In the genomic region with DNA sequence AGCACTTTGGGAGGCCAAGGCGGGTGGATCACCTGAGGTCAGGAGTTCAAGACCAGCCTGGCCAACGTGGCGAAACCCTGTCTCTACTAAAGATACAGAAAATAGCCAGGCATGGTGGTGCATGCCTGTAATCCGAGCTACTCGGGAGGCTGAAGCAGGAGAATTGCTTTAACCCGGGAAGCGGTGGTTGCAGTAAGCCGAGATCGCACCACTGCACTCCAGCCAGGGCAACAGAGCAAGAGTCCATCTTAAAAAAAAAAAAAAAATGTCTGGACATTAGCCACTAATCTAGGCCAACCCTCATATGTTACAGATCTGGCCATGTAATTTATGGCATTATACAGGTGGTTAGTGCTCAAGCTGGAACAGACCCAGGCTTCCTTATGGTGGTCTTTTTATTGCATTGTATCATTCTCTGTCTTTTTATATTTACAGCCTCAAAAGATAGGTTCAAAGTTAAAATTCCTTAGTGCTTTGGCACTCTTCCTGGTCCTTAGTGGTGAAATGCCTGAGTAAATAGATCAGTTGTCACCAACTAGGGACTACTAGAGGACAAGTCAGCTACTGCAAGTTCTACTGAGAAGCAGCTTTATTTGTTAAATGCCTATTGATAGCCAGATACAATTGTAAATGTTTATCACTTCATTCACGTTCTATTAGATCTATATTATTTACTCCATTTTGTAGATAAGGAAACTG, we compare ENCODE assay signal across 8 cellular contexts. TPM values are rescaled to one million over a fixed set of nuclear protein-coding genes. Genes with fewer than 3 reads are reported as not detected.
A peak's percentile ranks its signal among the peaks of the same experiment; 100 is the strongest.
DNase-seq lines count a peak whose midpoint lies in the region; ATAC-seq and TF ChIP-seq lines count a peak whose summit lies in the region.

No MANE protein-coding gene starts in this region.

- WGBS in body of pancreas, 2 donors = 76 to 83% methylated on average over 10 of the region's 10 CpGs
- 32% methylated on average over 10 of the region's 10 CpGs for WGBS in liver

- intact Hi-C loops in CD14-positive monocyte (cut with micrococcal nuclease) (no loop called here), body of pancreas (cut with DNase I) (no loop called here), posterior cingulate gyrus (cut with DNase I) (no loop called here)

- H3K36me3 Mint-ChIP-seq in CD14-positive monocyte = no peaks in the 10 kb centered on the region
- peaks cover 11% of the 10 kb centered on the region for H3K36me3 Mint-ChIP-seq in T-helper 2 cell treated with Interferon-gamma antibody and Interleukin-4, amounts not matched to agents 5 μg/mL and 100 μg/mL, for 36 hours (ENCODE audit: low read depth)

- H3K9me3 ChIP-seq in body of pancreas (no peaks in the 10 kb centered on the region), liver (ENCODE audit: control insufficient read depth in 4 of 4, low read length in 3 of 4) (no peaks in the 10 kb centered on the region)

- peak; percentile 62 to 63 for TF ChIP-seq RAD21 in liver (IDR thresholded peaks at IDR 0.05)

- H3K4me1 ChIP-seq in body of pancreas (no peaks in the 10 kb centered on the region), liver (ENCODE audit: control insufficient read depth in 4 of 4, insufficient read depth in 4 of 4, low read length in 3 of 4) (peaks cover 0 to 12% (median 7%) of the 10 kb centered on the region in 4 donors)

- H3K9me3 Mint-ChIP-seq in CD14-positive monocyte = no peaks in the 10 kb centered on the region
- no peaks in the 10 kb centered on the region for H3K9me3 Mint-ChIP-seq in T-helper 2 cell treated with Interferon-gamma antibody and Interleukin-4, amounts not matched to agents 5 μg/mL and 100 μg/mL, for 36 hours

- H3K27me3 ChIP-seq in body of pancreas = no peaks in the 10 kb centered on the region
- no peaks in the 10 kb centered on the region for H3K27me3 ChIP-seq in liver (ENCODE audit: control insufficient read depth in 4 of 4, insufficient read depth in 4 of 4, low read length in 3 of 4)

- no peak overlapping the region for H3K27ac ChIP-seq in body of pancreas
- peak overlapping the region; percentile 29 to 35 for H3K27ac ChIP-seq in liver (ENCODE audit: low read depth in 1 of 2, low read length in 2 of 2)

- H3K27me3 Mint-ChIP-seq in CD14-positive monocyte (ENCODE audit: low read depth in 3 of 3) = peaks cover 0 to 2% (median 0%) of the 10 kb centered on the region in 3 donors
- no peaks in the 10 kb centered on the region for H3K27me3 Mint-ChIP-seq in T-helper 2 cell treated with Interferon-gamma antibody and Interleukin-4, amounts not matched to agents 5 μg/mL and 100 μg/mL, for 36 hours (ENCODE audit: low read depth)

- peak; percentile 29 for TF ChIP-seq CTCF in CD14-positive monocyte (IDR thresholded peaks at IDR 0.05)
- TF ChIP-seq CTCF in body of pancreas (IDR thresholded peaks at IDR 0.05) = peak in 6 of 7 experiments; percentile 24 to 54 (median 46)
- TF ChIP-seq CTCF in liver (IDR thresholded peaks at IDR 0.05; ENCODE audit: low read depth, low read length, missing input control) = peak; percentile 62

- DNase-seq in CD14-positive monocyte (ENCODE audit: low spot score) (no peak), HuH-7.5 (ENCODE audit: low spot score) (peak; percentile 54), body of pancreas (peak in 1 of 4 donors; percentile 18), posterior cingulate gyrus (no peak), NCI-H1092 treated with DMSO at 0.1 percent for 48 hours (lab: John Stamatoyannopoulos, UW) (no peak)
- DNase-seq in T-helper 2 cell treated with Interferon-gamma antibody and Interleukin-4, amounts not matched to agents 5 μg/mL and 100 μg/mL, for 36 hours (ENCODE audit: low spot score) = no peak

- peak; percentile 74 for ATAC-seq in body of pancreas
- ATAC-seq in GM18498 (IDR thresholded peaks at IDR 0.05; ENCODE audit: unreplicated experiment) = no peak

- no peak overlapping the region for H3K9ac ChIP-seq in liver (ENCODE audit: low read depth in 1 of 2, low read length in 2 of 2)

- H3K36me3 ChIP-seq in body of pancreas (replicated peaks in 1 of 2; ENCODE audit: insufficient read depth in 1 of 2, low read depth in 2 of 2) = no peaks in the 10 kb centered on the region
- H3K36me3 ChIP-seq in liver (ENCODE audit: control insufficient read depth in 4 of 4, insufficient read depth in 3 of 4, low read depth in 1 of 4, low read length in 3 of 4) = no peaks in the 10 kb centered on the region

- H3K4me1 Mint-ChIP-seq in CD14-positive monocyte = no peaks in the 10 kb centered on the region
- peaks cover 4% of the 10 kb centered on the region for H3K4me1 Mint-ChIP-seq in T-helper 2 cell treated with Interferon-gamma antibody and Interleukin-4, amounts not matched to agents 5 μg/mL and 100 μg/mL, for 36 hours (ENCODE audit: low read depth)

- no peak overlapping the region for H3K4me3 Mint-ChIP-seq in CD14-positive monocyte
- H3K4me3 Mint-ChIP-seq in T-helper 2 cell treated with Interferon-gamma antibody and Interleukin-4, amounts not matched to agents 5 μg/mL and 100 μg/mL, for 36 hours = no peak overlapping the region

- no peak overlapping the region for H3K4me3 ChIP-seq in body of pancreas
- no peak overlapping the region for H3K4me3 ChIP-seq in liver (ENCODE audit: low read depth in 1 of 3, low read length in 3 of 3)

- no peak for TF ChIP-seq POLR2A in body of pancreas (IDR thresholded peaks at IDR 0.05)

- no peak overlapping the region for H3K27ac Mint-ChIP-seq in CD14-positive monocyte
- no peak overlapping the region for H3K27ac Mint-ChIP-seq in T-helper 2 cell treated with Interferon-gamma antibody and Interleukin-4, amounts not matched to agents 5 μg/mL and 100 μg/mL, for 36 hours

TF ChIP-seq in liver, 16 proteins besides CTCF, POLR2A, EP300 and RAD21:
- TF ChIP-seq GABPA (IDR thresholded peaks at IDR 0.05 in 1 of 2, conservative IDR thresholded peaks at IDR 0.05 in 1 of 2) = no peak
- TF ChIP-seq EGR1 (IDR thresholded peaks at IDR 0.05; ENCODE audit: low read depth in 2 of 2) = no peak
- TF ChIP-seq, protein P1, sequence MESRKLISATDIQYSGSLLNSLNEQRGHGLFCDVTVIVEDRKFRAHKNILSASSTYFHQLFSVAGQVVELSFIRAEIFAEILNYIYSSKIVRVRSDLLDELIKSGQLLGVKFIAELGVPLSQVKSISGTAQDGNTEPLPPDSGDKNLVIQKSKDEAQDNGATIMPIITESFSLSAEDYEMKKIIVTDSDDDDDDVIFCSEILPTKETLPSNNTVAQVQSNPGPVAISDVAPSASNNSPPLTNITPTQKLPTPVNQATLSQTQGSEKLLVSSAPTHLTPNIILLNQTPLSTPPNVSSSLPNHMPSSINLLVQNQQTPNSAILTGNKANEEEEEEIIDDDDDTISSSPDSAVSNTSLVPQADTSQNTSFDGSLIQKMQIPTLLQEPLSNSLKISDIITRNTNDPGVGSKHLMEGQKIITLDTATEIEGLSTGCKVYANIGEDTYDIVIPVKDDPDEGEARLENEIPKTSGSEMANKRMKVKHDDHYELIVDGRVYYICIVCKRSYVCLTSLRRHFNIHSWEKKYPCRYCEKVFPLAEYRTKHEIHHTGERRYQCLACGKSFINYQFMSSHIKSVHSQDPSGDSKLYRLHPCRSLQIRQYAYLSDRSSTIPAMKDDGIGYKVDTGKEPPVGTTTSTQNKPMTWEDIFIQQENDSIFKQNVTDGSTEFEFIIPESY (IDR thresholded peaks at IDR 0.05) = peak; percentile 21
- peak in 1 of 2 donors; percentile 25 for TF ChIP-seq JUND (IDR thresholded peaks at IDR 0.05)
- TF ChIP-seq, protein P2, sequence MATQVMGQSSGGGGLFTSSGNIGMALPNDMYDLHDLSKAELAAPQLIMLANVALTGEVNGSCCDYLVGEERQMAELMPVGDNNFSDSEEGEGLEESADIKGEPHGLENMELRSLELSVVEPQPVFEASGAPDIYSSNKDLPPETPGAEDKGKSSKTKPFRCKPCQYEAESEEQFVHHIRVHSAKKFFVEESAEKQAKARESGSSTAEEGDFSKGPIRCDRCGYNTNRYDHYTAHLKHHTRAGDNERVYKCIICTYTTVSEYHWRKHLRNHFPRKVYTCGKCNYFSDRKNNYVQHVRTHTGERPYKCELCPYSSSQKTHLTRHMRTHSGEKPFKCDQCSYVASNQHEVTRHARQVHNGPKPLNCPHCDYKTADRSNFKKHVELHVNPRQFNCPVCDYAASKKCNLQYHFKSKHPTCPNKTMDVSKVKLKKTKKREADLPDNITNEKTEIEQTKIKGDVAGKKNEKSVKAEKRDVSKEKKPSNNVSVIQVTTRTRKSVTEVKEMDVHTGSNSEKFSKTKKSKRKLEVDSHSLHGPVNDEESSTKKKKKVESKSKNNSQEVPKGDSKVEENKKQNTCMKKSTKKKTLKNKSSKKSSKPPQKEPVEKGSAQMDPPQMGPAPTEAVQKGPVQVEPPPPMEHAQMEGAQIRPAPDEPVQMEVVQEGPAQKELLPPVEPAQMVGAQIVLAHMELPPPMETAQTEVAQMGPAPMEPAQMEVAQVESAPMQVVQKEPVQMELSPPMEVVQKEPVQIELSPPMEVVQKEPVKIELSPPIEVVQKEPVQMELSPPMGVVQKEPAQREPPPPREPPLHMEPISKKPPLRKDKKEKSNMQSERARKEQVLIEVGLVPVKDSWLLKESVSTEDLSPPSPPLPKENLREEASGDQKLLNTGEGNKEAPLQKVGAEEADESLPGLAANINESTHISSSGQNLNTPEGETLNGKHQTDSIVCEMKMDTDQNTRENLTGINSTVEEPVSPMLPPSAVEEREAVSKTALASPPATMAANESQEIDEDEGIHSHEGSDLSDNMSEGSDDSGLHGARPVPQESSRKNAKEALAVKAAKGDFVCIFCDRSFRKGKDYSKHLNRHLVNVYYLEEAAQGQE (IDR thresholded peaks at IDR 0.05) = no peak
- TF ChIP-seq SP1 (IDR thresholded peaks at IDR 0.05) = peak; percentile 64
- no peak for TF ChIP-seq TAF1 (conservative IDR thresholded peaks at IDR 0.05)
- peak; percentile 81 for TF ChIP-seq FOXA2 (IDR thresholded peaks at IDR 0.05)
- TF ChIP-seq YY1 (IDR thresholded peaks at IDR 0.05) = peak; percentile 57
- TF ChIP-seq, protein P3, sequence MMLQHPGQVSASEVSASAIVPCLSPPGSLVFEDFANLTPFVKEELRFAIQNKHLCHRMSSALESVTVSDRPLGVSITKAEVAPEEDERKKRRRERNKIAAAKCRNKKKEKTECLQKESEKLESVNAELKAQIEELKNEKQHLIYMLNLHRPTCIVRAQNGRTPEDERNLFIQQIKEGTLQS (IDR thresholded peaks at IDR 0.05) = no peak
- TF ChIP-seq HNF4A (conservative IDR thresholded peaks at IDR 0.05) = peak; percentile 81 to 82
- TF ChIP-seq RXRA (IDR thresholded peaks at IDR 0.05) = peak; percentile 42 to 51
- TF ChIP-seq FOXA1 (IDR thresholded peaks at IDR 0.05) = peak; percentile 59

RNA-seq across cellular contexts. Expression of a gene that starts 16.0 kb away (rescaled TPM):
- polyA plus RNA-seq in CD14-positive monocyte (not detected), liver (under 1 TPM; 0.26 to 0.32 TPM)
- total RNA-seq in body of pancreas (1 to 10 TPM; 1.3 to 4.7 TPM), liver (1 to 10 TPM in 1 of 2 donors, under 1 TPM in 1; 0.75 to 3.9 TPM)

RNA-seq across cellular contexts. Expression of a gene that starts 42.7 kb away (rescaled TPM):
- polyA plus RNA-seq in CD14-positive monocyte (10 to 100 TPM; 15.9 to 22.0 TPM), liver (1 to 10 TPM; 4.1 to 6.2 TPM)
- total RNA-seq in body of pancreas (10 to 100 TPM in 1 of 2 donors, 1 to 10 TPM in 1; 8.6 to 24.7 TPM), liver (10 to 100 TPM in 1 of 2 donors, 1 to 10 TPM in 1; 6.9 to 23.2 TPM)

RNA-seq across cellular contexts. Expression of a gene that starts 42.8 kb away (rescaled TPM):
- polyA plus RNA-seq in CD14-positive monocyte = 10 to 100 TPM in 1 of 2 donors, 1 to 10 TPM in 1; 7.8 to 11.2 TPM
- total RNA-seq in body of pancreas = 1 to 10 TPM; 6.9 to 8.3 TPM
- 10 to 100 TPM in 1 of 2 donors, 1 to 10 TPM in 1; 7.4 to 14.1 TPM for total RNA-seq in liver
- 1 to 10 TPM; 2.7 to 3.2 TPM for polyA plus RNA-seq in liver

Comparison
In these comparisons a context has a peak if more than half of its experiments do, and no peak if none do; other contexts are left out.
1. H3K27ac ChIP-seq: peak in liver (2 of 2); none in body of pancreas (0 of 4).
2. Peak in every context shown above with its lines, with median percentiles within 50 percentile points of each other: CTCF ChIP-seq.